ENCODE assay signal across 8 cellular contexts in the genomic region with DNA sequence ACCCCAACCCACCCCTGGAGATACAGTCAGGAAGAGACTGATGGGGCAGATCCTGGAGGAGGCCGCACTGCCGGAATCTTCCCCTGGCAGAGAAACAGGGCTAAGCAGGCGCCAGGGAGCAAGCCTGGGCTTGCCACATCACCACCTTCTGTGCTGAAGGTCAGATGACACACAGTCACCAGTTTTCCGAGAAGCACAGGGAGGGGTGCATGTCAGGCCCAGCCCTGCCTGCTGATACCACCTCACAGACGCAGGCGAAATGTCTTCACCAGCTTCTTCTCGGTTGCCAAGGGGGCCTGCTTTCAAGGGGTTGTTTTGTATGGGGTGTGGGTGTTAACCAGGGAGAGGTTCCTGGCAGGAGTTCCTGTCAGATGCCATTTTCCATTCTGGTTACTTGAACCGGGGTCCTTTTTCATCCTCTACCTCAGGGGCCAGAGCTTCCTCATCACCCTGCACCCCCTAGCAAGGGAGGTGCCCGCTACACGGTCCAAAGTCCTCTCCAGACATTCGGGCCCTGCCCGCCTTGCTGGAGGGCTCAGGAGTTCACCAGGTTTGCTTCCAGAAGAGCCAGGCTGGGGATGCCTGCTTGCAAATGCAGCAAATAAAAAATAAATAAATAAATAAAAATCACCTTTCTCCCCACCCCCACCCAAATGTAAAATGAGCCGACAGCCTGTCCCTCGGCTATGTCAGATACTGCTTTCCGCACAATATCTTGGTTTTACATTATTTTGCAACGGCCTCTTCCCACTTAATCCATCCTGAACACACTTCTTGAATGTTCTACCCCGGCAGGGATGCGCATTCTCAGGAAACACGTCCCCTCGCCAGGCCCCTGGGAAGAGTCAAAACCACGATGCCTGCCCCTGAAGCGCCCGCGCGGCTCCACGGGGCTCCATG. TPM values are rescaled to one million over a fixed set of nuclear protein-coding genes. Genes with fewer than 3 reads are reported as not detected.
DNase-seq lines count a peak whose midpoint lies in the region; ATAC-seq and TF ChIP-seq lines count a peak whose summit lies in the region.

No MANE protein-coding gene starts in this region.

- peak overlapping the region; percentile 93 for H2BK120ac ChIP-seq in neuronal stem cell (ENCODE audit: low read depth, low read length)

- H3K27ac ChIP-seq in DND-41 (ENCODE audit: low read length) = peak overlapping the region; percentile 99
- H3K27ac ChIP-seq in SJCRH30 = peak overlapping the region; percentile 98
- peak overlapping the region; percentile 100 for H3K27ac ChIP-seq in foreskin keratinocyte
- H3K27ac ChIP-seq in neuronal stem cell (replicated peaks; ENCODE audit: low read length) = peak overlapping the region; percentile 71

- H2BK5ac ChIP-seq in neuronal stem cell (ENCODE audit: low read length) = peak overlapping the region; percentile 98

- TF ChIP-seq CTCF in DND-41 (IDR thresholded peaks at IDR 0.05; ENCODE audit: borderline replicate concordance, extremely low read depth, low read length, poor library complexity, severe bottlenecking) = peak; percentile 0
- TF ChIP-seq CTCF in foreskin keratinocyte (conservative IDR thresholded peaks at IDR 0.05) = no peak

- H3K9ac ChIP-seq in DND-41 (ENCODE audit: low read depth, low read length) = peak overlapping the region; percentile 98
- peak overlapping the region; percentile 70 for H3K9ac ChIP-seq in neuronal stem cell (ENCODE audit: low read depth, low read length, poor library complexity)

- H3K79me1 ChIP-seq in neuronal stem cell (ENCODE audit: low read depth, low read length) = peaks cover 10% of the 10 kb centered on the region

- peaks cover 36% of the 10 kb centered on the region for H3K36me3 ChIP-seq in DND-41 (ENCODE audit: insufficient read depth, low read length)
- H3K36me3 ChIP-seq in SJCRH30 = peaks cover 11% of the 10 kb centered on the region
- peaks cover 0 to 28% of the 10 kb centered on the region in 2 donors for H3K36me3 ChIP-seq in neuronal stem cell (replicated peaks in 1 of 2; ENCODE audit: control insufficient read depth in 2 of 2, insufficient read depth in 2 of 2, low read length in 2 of 2)

- WGBS in neuronal stem cell (ENCODE audit: extremely low coverage in 2 of 2, insufficient read length in 2 of 2, insufficient replicate concordance in 1 of 2), 2 donors = no CpG with 5 or more reads among the region's 26 CpGs

- peak overlapping the region; percentile 76 for H3K14ac ChIP-seq in neuronal stem cell (ENCODE audit: low read length)

- H2BK15ac ChIP-seq in neuronal stem cell (ENCODE audit: low read length) = peak overlapping the region; percentile 50

- H3K4me1 ChIP-seq in DND-41 (ENCODE audit: insufficient read depth, low read length) (peaks cover 70% of the 10 kb centered on the region), SJCRH30 (peaks cover 39% of the 10 kb centered on the region), foreskin keratinocyte (peaks cover 27% of the 10 kb centered on the region), neuronal stem cell (ENCODE audit: control insufficient read depth in 2 of 2, insufficient read depth in 1 of 2, low read depth in 1 of 2, low read length in 2 of 2) (peaks cover 44 to 53% of the 10 kb centered on the region in 2 donors)

- peak overlapping the region; percentile 91 for H3K4ac ChIP-seq in neuronal stem cell (ENCODE audit: low read length)

- peak overlapping the region; percentile 98 for H3K18ac ChIP-seq in neuronal stem cell (ENCODE audit: low read length)

- peaks cover 97% of the 10 kb centered on the region for H3K79me2 ChIP-seq in DND-41 (ENCODE audit: insufficient read depth, low read length)

- no peak overlapping the region for H4K8ac ChIP-seq in neuronal stem cell (ENCODE audit: low read depth, low read length)

- peaks cover 38% of the 10 kb centered on the region for H4K20me1 ChIP-seq in DND-41 (ENCODE audit: insufficient read depth, low read length)

- no peak overlapping the region for H4K91ac ChIP-seq in neuronal stem cell (ENCODE audit: low read depth, low read length, poor library complexity)

- H3K4me3 ChIP-seq in DND-41 (ENCODE audit: low read depth in 1 of 2, low read length in 2 of 2) (peak overlapping the region; percentile 34 to 79; a peak in 3 of 4 replicates), SJCRH30 (peak overlapping the region; percentile 71), neuronal stem cell (ENCODE audit: low read length in 2 of 2) (peak overlapping the region; percentile 67 to 80)

- H3K4me2 ChIP-seq in DND-41 (ENCODE audit: insufficient read depth, low read length) (peak overlapping the region; percentile 86), neuronal stem cell (ENCODE audit: insufficient read depth, low read length, poor library complexity, severe bottlenecking) (peak overlapping the region; percentile 79)

- no peaks in the 10 kb centered on the region for H3K9me3 ChIP-seq in DND-41 (ENCODE audit: insufficient read depth, low read length, severe bottlenecking)
- no peaks in the 10 kb centered on the region for H3K9me3 ChIP-seq in SJCRH30 (replicated peaks)
- H3K9me3 ChIP-seq in neuronal stem cell (replicated peaks in 1 of 2; ENCODE audit: control insufficient read depth in 2 of 2, insufficient read depth in 1 of 2, low read depth in 1 of 2, low read length in 2 of 2) = no peaks in the 10 kb centered on the region

- H2AK5ac ChIP-seq in neuronal stem cell (ENCODE audit: low read depth, low read length) = peak overlapping the region; percentile 66

- H3K27me3 ChIP-seq in DND-41 (ENCODE audit: insufficient read depth, low read length, poor library complexity) (no peaks in the 10 kb centered on the region), SJCRH30 (no peaks in the 10 kb centered on the region), foreskin keratinocyte (no peaks in the 10 kb centered on the region), neuronal stem cell (ENCODE audit: control insufficient read depth in 3 of 3, insufficient read depth in 3 of 3, low read depth in 1 of 3, low read length in 3 of 3) (no peaks in the 10 kb centered on the region)

- peak overlapping the region; percentile 52 for H2BK12ac ChIP-seq in neuronal stem cell (ENCODE audit: low read length)

- DNase-seq in DND-41 (peak; percentile 94), LoVo (ENCODE audit: low spot score) (peak; percentile 96), SJCRH30 (peak; percentile 90), foreskin keratinocyte (peak; percentile 97 to 98), neuronal stem cell (ENCODE audit: low spot score) (no peak), stromal cell of bone marrow (ENCODE audit: low read depth) (peak; percentile 100)
- peak; percentile 59 to 79 (median 72) for DNase-seq in activated naive CD4-positive, alpha-beta T cell (lab: John Stamatoyannopoulos, UW)

- H3K23ac ChIP-seq in neuronal stem cell (ENCODE audit: low read depth, low read length, poor library complexity) = peak overlapping the region; percentile 47

- ATAC-seq in DND-41 (ENCODE audit: insufficient read depth, low read depth) (peak; percentile 55), foreskin keratinocyte (peak; percentile 60), GM19351 (IDR thresholded peaks at IDR 0.05; ENCODE audit: unreplicated experiment) (no peak)

- peak overlapping the region; percentile 29; the same call in 1 of the 2 replicates for H2AFZ ChIP-seq in DND-41 (ENCODE audit: low read depth, low read length)
- peak overlapping the region; percentile 67 for H2AFZ ChIP-seq in neuronal stem cell (ENCODE audit: low read length)

RNA-seq across cellular contexts. Expression of a gene that starts 1.1 kb away (rescaled TPM):
- 6.2 and 12.8 TPM in 2 replicates for total RNA-seq in SJCRH30 (2014; rRNA removed; shearing (Covaris generic))
- 66.8 and 83.1 TPM in 2 replicates for total RNA-seq in foreskin keratinocyte
- polyA plus RNA-seq in foreskin keratinocyte = 100 and 119 TPM in 2 replicates
- 2.0 TPM for polyA plus RNA-seq in neuronal stem cell (2013, experiment 1 of 2)
- 2.5 TPM for polyA plus RNA-seq in neuronal stem cell (2013, experiment 2 of 2)

RNA-seq across cellular contexts. Expression of a gene that starts 35.0 kb away (rescaled TPM):
- 21.0 and 22.2 TPM in 2 replicates for total RNA-seq in SJCRH30 (2014; rRNA removed; shearing (Covaris generic))
- total RNA-seq in foreskin keratinocyte = 26.3 and 29.7 TPM in 2 replicates
- polyA plus RNA-seq in foreskin keratinocyte = 16.0 and 17.0 TPM in 2 replicates
- polyA plus RNA-seq in neuronal stem cell (2013, experiment 1 of 2) = 5.9 TPM
- polyA plus RNA-seq in neuronal stem cell (2013, experiment 2 of 2) = 6.1 TPM

RNA-seq across cellular contexts. Expression of a gene that starts 39.0 kb away (rescaled TPM):
- 1.1 and 1.3 TPM in 2 replicates for total RNA-seq in SJCRH30 (2014; rRNA removed; shearing (Covaris generic))
- total RNA-seq in foreskin keratinocyte = 0.25 and 0.58 TPM in 2 replicates
- polyA plus RNA-seq in foreskin keratinocyte = 0.16 and 0.17 TPM in 2 replicates
- 0.43 TPM for polyA plus RNA-seq in neuronal stem cell (2013, experiment 1 of 2)
- 0.32 TPM for polyA plus RNA-seq in neuronal stem cell (2013, experiment 2 of 2)
